In genomic region chr5:141914154-141914743, GRCh38 we compare ENCODE assay signal across 8 cellular contexts. TPM values are rescaled to one million over a fixed set of nuclear protein-coding genes. Genes with fewer than 3 reads are reported as not detected.
DNase-seq lines count a peak whose midpoint lies in the region; ATAC-seq and TF ChIP-seq lines count a peak whose summit lies in the region.

No MANE protein-coding gene starts in this region.

- H3K36me3 ChIP-seq in Panc1 (ENCODE audit: control insufficient read depth, insufficient read depth, low read length) (no peaks in the 10 kb centered on the region), colonic mucosa (no peaks in the 10 kb centered on the region)

- H3K9ac ChIP-seq in colonic mucosa (ENCODE audit: low read depth in 2 of 2, low read length in 2 of 2): peak overlapping the region; percentile 15 to 54

- DNase-seq in NCI-H1436 (lab: John Stamatoyannopoulos, UW): peak; percentile 26
- DNase-seq in NCI-H1436 treated with DMSO at 0.1 percent for 48 hours (lab: John Stamatoyannopoulos, UW): no peak
- DNase-seq in Panc1 (ENCODE audit: low read depth, low spot score): no peak
- DNase-seq in colonic mucosa: peak; percentile 60
- DNase-seq in left kidney (ENCODE audit: low read depth, low spot score): peak; percentile 78
- peak; percentile 9 for DNase-seq in stimulated activated CD4-positive, alpha-beta T cell treated with anti-CD3 and anti-CD28 coated beads, Interleukin-4, amount 100 ng/mL, for 24 hours

- CTCF ChIA-PET in Panc1 (lab: Charles Lee): no interaction called here

- intact Hi-C loops in Panc1 (cut with micrococcal nuclease; ENCODE audit: unreplicated experiment) (no loop called here), colonic mucosa (cut with DNase I) (no loop called here)

- ATAC-seq in HG02588 (IDR thresholded peaks at IDR 0.05; ENCODE audit: unreplicated experiment): peak; percentile 76
- peak; percentile 22; the same call in 1 of the 2 replicates for ATAC-seq in Panc1
- ATAC-seq in GM18909 (IDR thresholded peaks at IDR 0.05; ENCODE audit: poor library complexity, unreplicated experiment): no peak

- H3K27me3 ChIP-seq in Panc1 (ENCODE audit: control insufficient read depth, insufficient read depth, low read length) (no peaks in the 10 kb centered on the region), colonic mucosa (no peaks in the 10 kb centered on the region)

- H3K4me3 ChIP-seq in Panc1 (ENCODE audit: low read depth in 2 of 2, low read length in 2 of 2): peak overlapping the region in 1 of 2 experiments; percentile 16; a peak in 1 of 4 replicates
- H3K4me3 ChIP-seq in colonic mucosa: peak overlapping the region; percentile 28

- no TSS peak for BruUV-seq in Panc1 (replicated peaks; lab: Mats Ljungman, UMichigan)

- 0 out of 2 replicates have a peak, but pooled peaks cover 3% of the 10 kb centered on the region for H3K4me1 ChIP-seq in Panc1 (ENCODE audit: control insufficient read depth, insufficient read depth, low read length)
- peaks cover 17% of the 10 kb centered on the region for H3K4me1 ChIP-seq in colonic mucosa

- in situ Hi-C loops in Panc1 (cut with HindIII; ENCODE audit: low pct_unique_long_range_greater_than_20kb, low sequenced_read_pairs): no loop called here

- H3K27ac ChIP-seq in Panc1 (ENCODE audit: low read length) (no peak overlapping the region), colonic mucosa (no peak overlapping the region)

- TF ChIP-seq CTCF in Panc1 (IDR thresholded peaks at IDR 0.05): no peak; the same call in 1 of the 2 replicates
- TF ChIP-seq CTCF in colonic mucosa (IDR thresholded peaks at IDR 0.05): no peak

- POLR2A ChIA-PET in Panc1 (lab: Charles Lee): interaction anchor here (0.7 kb wide), 1 partner anchor 29 kb away, joined by 3 read pairs; no protein-coding TSS in a partner anchor

- H3K9me3 ChIP-seq in Panc1 (ENCODE audit: control insufficient read depth, insufficient read depth, low read depth, low read length) (no peaks in the 10 kb centered on the region), colonic mucosa (no peaks in the 10 kb centered on the region)

RNA-seq across cellular contexts. Expression of gene DELE1, which starts 9.4 kb away (rescaled TPM):
- total RNA-seq in Panc1 (2021; ENCODE audit: unreplicated experiment) (78.4 TPM), colonic mucosa (10 to 100 TPM; 69.2 to 69.4 TPM)
- polyA plus RNA-seq in Panc1 (2012; ENCODE audit: insufficient read length): 85.5 TPM

RNA-seq across cellular contexts. Expression of gene PCDH1, which starts 36.0 kb away (rescaled TPM):
- total RNA-seq in Panc1 (2021; ENCODE audit: unreplicated experiment) (9.0 TPM), colonic mucosa (100 to 1,000 TPM in 1 of 2 donors, 10 to 100 TPM in 1; 97.3 to 105 TPM)
- 3.9 TPM for polyA plus RNA-seq in Panc1 (2012; ENCODE audit: insufficient read length)

RNA-seq across cellular contexts. Expression of gene PCDH12, which starts 43.8 kb away (rescaled TPM):
- total RNA-seq in Panc1 (2021; ENCODE audit: unreplicated experiment) (not detected), colonic mucosa (1 to 10 TPM; 1.1 to 1.3 TPM)
- 0.11 TPM for polyA plus RNA-seq in Panc1 (2012; ENCODE audit: insufficient read length)

RNA-seq across cellular contexts. Expression of gene RNF14, which starts 54.7 kb away (rescaled TPM):
- 72.1 TPM for total RNA-seq in Panc1 (2021; ENCODE audit: unreplicated experiment)
- polyA plus RNA-seq in Panc1 (2012; ENCODE audit: insufficient read length): 47.6 TPM
- 10 to 100 TPM; 49.4 to 69.8 TPM for total RNA-seq in colonic mucosa

Comparison
In these comparisons a context has a peak if more than half of its experiments do, and no peak if none do; other contexts are left out.
1. DNase-seq: peak in NCI-H1436 (single experiment), colonic mucosa (single experiment), left kidney (single experiment) and stimulated activated CD4-positive, alpha-beta T cell treated with anti-CD3 and anti-CD28 coated beads, Interleukin-4, amount 100 ng/mL, for 24 hours (single experiment); none in NCI-H1436 treated with DMSO at 0.1 percent for 48 hours (single experiment) and Panc1 (single experiment).